In the genomic region with DNA sequence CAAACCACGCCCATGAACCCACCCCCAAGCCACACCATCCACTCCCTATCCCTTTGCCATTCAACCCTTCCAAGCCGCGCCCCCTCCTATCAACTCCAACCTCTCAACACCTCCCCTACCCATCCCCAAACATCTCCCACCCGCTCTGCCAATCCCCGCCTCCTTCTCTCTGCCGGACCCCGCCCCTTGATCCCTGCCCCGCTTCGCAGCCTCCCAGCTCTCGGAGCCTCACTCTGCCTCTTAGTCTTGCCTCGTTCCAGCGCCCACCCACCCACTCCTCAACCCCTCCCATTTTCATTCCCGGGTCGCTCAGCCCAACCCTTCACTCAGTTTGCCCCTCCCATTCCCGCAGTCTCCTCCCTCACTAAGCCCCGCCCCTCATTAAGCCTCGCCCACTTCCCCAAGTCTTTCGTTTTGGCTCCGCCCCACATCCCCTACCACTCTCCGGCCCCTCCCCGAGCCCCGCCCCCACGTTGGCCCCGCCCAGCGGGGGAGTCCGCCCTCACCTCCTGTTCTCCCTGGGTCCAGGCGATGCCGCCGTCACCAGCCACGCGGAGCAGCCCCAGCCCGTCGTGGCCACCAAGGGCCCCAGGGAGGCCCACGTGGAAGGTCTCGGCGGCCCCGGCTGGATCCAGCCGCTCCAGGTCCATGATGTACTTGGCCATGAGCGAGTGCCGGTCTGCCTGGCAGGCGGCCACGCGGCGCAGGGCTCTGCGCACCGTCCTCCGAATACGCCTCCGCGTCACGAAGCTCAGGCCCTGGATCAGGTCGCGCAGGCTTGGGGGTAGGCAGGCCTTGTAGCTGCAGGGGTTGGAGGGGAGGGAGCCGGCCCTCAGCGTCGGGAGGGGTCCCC, we compare ENCODE assay signal across 8 cellular contexts. TPM values are rescaled to one million over a fixed set of nuclear protein-coding genes. Genes with fewer than 3 reads are reported as not detected.
DNase-seq lines count a peak whose midpoint lies in the region; ATAC-seq and TF ChIP-seq lines count a peak whose summit lies in the region.

No MANE protein-coding gene starts in this region.

- peak; percentile 53 to 71 for ATAC-seq in natural killer cell treated with Interleukin-12 subunit alpha and Interleukin-12 subunit beta and Interleukin-15 and Interleukin-18, amount 100 ng/mL, for 72 hours
- ATAC-seq in GM18861 (IDR thresholded peaks at IDR 0.05; ENCODE audit: unreplicated experiment), result no peak

- H3K9me3 Mint-ChIP-seq in natural killer cell treated with Interleukin-12 subunit alpha and Interleukin-12 subunit beta and Interleukin-15 and Interleukin-18, amount 100 ng/mL, for 72 hours, result no peaks in the 10 kb centered on the region

- no peak overlapping the region for H3K27ac Mint-ChIP-seq in natural killer cell treated with Interleukin-12 subunit alpha and Interleukin-12 subunit beta and Interleukin-15 and Interleukin-18, amount 100 ng/mL, for 72 hours

- H3K4me3 Mint-ChIP-seq in natural killer cell treated with Interleukin-12 subunit alpha and Interleukin-12 subunit beta and Interleukin-15 and Interleukin-18, amount 100 ng/mL, for 72 hours, result no peak overlapping the region

- H3K9me3 ChIP-seq in stomach smooth muscle (ENCODE audit: control insufficient read depth in 2 of 2, low read length in 2 of 2), result no peaks in the 10 kb centered on the region

- peaks cover 15 to 38% of the 10 kb centered on the region in 2 donors for H3K4me1 Mint-ChIP-seq in natural killer cell treated with Interleukin-12 subunit alpha and Interleukin-12 subunit beta and Interleukin-15 and Interleukin-18, amount 100 ng/mL, for 72 hours (ENCODE audit: low read depth in 2 of 2)

- H3K27ac ChIP-seq in stomach smooth muscle (ENCODE audit: low read length), result no peak overlapping the region

- TF ChIP-seq CTCF in fibroblast of pulmonary artery (IDR thresholded peaks at IDR 0.05; ENCODE audit: low read length, missing control alignments), result no peak

- H3K36me3 Mint-ChIP-seq in natural killer cell treated with Interleukin-12 subunit alpha and Interleukin-12 subunit beta and Interleukin-15 and Interleukin-18, amount 100 ng/mL, for 72 hours, result peaks cover 11% of the 10 kb centered on the region

- no peak overlapping the region for H3K9ac ChIP-seq in stomach smooth muscle (ENCODE audit: low read length in 2 of 2)

- H3K27me3 Mint-ChIP-seq in natural killer cell treated with Interleukin-12 subunit alpha and Interleukin-12 subunit beta and Interleukin-15 and Interleukin-18, amount 100 ng/mL, for 72 hours, result no peaks in the 10 kb centered on the region

- in situ Hi-C loops in G401 (cut with HindIII; ENCODE audit: low sequenced_read_pairs), result no loop called here

- DNase-seq in G401 (ENCODE audit: low spot score) (peak; percentile 94), NCI-H446 (lab: John Stamatoyannopoulos, UW) (peak; percentile 96 to 98), fibroblast of pulmonary artery (ENCODE audit: low read depth) (peak; percentile 89), globus pallidus (ENCODE audit: low spot score) (no peak)
- DNase-seq in activated T-cell treated with anti-CD3 and anti-CD28 coated beads, Interleukin-2, amount 50 U/mL, for 1 hour, result peak; percentile 55
- no peak for DNase-seq in natural killer cell treated with Interleukin-12 subunit alpha and Interleukin-12 subunit beta and Interleukin-15 and Interleukin-18, amount 100 ng/mL, for 72 hours (ENCODE audit: low spot score)

- no peaks in the 10 kb centered on the region for H3K36me3 ChIP-seq in stomach smooth muscle (ENCODE audit: control insufficient read depth in 2 of 2, insufficient read depth in 2 of 2, low read length in 2 of 2)

- H3K27me3 ChIP-seq in stomach smooth muscle (ENCODE audit: control insufficient read depth in 1 of 2, insufficient read depth in 2 of 2, low read length in 2 of 2), result peaks cover 23 to 31% of the 10 kb centered on the region in 2 donors

- peaks cover 10% of the 10 kb centered on the region for H3K4me1 ChIP-seq in stomach smooth muscle (ENCODE audit: control insufficient read depth, insufficient read depth, low read length)

- peak overlapping the region; percentile 39 for H3K4me3 ChIP-seq in fibroblast of pulmonary artery (replicated peaks; ENCODE audit: low read depth, low read length)
- H3K4me3 ChIP-seq in stomach smooth muscle (ENCODE audit: low read length in 2 of 2), result peak overlapping the region; percentile 43 to 52

RNA-seq across cellular contexts. Expression of gene JAK3, which starts 5.7 kb away (rescaled TPM):
- 3.2 and 4.6 TPM in 2 replicates for total RNA-seq in G401 (2014; rRNA removed; shearing (Covaris generic))
- 100 to 1,000 TPM; 184 to 195 TPM for total RNA-seq in natural killer cell treated with Interleukin-12 subunit alpha and Interleukin-12 subunit beta and Interleukin-15 and Interleukin-18, amount 100 ng/mL, for 72 hours

RNA-seq across cellular contexts. Expression of gene RPL18A, which starts 17.7 kb away (rescaled TPM):
- total RNA-seq in G401 (2014; rRNA removed; shearing (Covaris generic)), result 1,064 and 1,396 TPM in 2 replicates
- total RNA-seq in natural killer cell treated with Interleukin-12 subunit alpha and Interleukin-12 subunit beta and Interleukin-15 and Interleukin-18, amount 100 ng/mL, for 72 hours, result 1,000 to 10,000 TPM; 1,379 to 1,604 TPM

RNA-seq across cellular contexts. Expression of gene INSL3, which starts 20.7 kb away (rescaled TPM):
- not detected in 2 replicates for total RNA-seq in G401 (2014; rRNA removed; shearing (Covaris generic))
- total RNA-seq in natural killer cell treated with Interleukin-12 subunit alpha and Interleukin-12 subunit beta and Interleukin-15 and Interleukin-18, amount 100 ng/mL, for 72 hours, result 10 to 100 TPM in 1 of 2 donors, 1 to 10 TPM in 1; 9.1 to 12.0 TPM

RNA-seq across cellular contexts. Expression of gene SLC5A5, which starts 29.7 kb away (rescaled TPM):
- 3.2 and 6.5 TPM in 2 replicates for total RNA-seq in G401 (2014; rRNA removed; shearing (Covaris generic))
- under 1 TPM; 0.57 to 0.89 TPM for total RNA-seq in natural killer cell treated with Interleukin-12 subunit alpha and Interleukin-12 subunit beta and Interleukin-15 and Interleukin-18, amount 100 ng/mL, for 72 hours

RNA-seq across cellular contexts. Expression of gene B3GNT3, which starts 47.1 kb away (rescaled TPM):
- not detected in 2 replicates for total RNA-seq in G401 (2014; rRNA removed; shearing (Covaris generic))
- not detected for total RNA-seq in natural killer cell treated with Interleukin-12 subunit alpha and Interleukin-12 subunit beta and Interleukin-15 and Interleukin-18, amount 100 ng/mL, for 72 hours

Comparison
In these comparisons a context has a peak if more than half of its experiments do, and no peak if none do; other contexts are left out.
1. DNase-seq: peak in G401 (single experiment), NCI-H446 (2 of 2), activated T-cell treated with anti-CD3 and anti-CD28 coated beads, Interleukin-2, amount 50 U/mL, for 1 hour (single experiment) and fibroblast of pulmonary artery (single experiment); none in natural killer cell treated with Interleukin-12 subunit alpha and Interleukin-12 subunit beta and Interleukin-15 and Interleukin-18, amount 100 ng/mL, for 72 hours (single experiment) and globus pallidus (single experiment).
2. RNA of gene JAK3, which starts 5.7 kb away (total RNA-seq): 184 to 195 TPM in natural killer cell treated with Interleukin-12 subunit alpha and Interleukin-12 subunit beta and Interleukin-15 and Interleukin-18, amount 100 ng/mL, for 72 hours; 3.2 to 4.6 TPM in G401; every median in the first group is over 10 times any median in the second.